Comparison of ENCODE assay signal across 1 cellular context in the genomic region with DNA sequence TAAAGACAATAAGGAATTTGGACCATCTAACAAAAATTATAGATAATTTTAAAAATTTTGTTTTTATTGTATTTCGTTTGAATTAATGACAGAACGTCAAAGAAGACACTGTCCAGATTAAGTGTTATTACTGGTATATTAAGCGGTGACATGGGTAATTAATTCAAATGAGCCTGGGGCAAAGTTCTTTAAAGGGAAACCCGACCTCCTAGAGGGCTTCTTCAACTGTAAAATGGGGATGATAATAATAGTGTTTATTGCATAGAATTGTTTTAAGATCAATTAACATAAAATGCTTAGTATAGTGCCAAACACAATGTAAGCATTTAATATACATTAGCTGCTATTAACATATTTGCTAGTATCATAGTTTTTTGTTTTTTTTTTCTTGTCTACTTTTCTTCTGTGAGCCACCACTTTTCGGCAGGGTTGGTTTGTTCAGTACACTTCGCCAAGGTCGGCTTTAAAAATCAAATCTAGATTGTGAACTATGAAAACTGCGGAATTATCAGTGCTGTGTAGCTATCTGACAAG.
TF ChIP-seq lines count a peak whose summit lies in the region.

No MANE protein-coding gene starts in this region.

TF ChIP-seq in K562, 482 proteins besides CTCF, POLR2A, EP300 and RAD21 (continued from another document and continues in another):
- TF ChIP-seq, protein P1, sequence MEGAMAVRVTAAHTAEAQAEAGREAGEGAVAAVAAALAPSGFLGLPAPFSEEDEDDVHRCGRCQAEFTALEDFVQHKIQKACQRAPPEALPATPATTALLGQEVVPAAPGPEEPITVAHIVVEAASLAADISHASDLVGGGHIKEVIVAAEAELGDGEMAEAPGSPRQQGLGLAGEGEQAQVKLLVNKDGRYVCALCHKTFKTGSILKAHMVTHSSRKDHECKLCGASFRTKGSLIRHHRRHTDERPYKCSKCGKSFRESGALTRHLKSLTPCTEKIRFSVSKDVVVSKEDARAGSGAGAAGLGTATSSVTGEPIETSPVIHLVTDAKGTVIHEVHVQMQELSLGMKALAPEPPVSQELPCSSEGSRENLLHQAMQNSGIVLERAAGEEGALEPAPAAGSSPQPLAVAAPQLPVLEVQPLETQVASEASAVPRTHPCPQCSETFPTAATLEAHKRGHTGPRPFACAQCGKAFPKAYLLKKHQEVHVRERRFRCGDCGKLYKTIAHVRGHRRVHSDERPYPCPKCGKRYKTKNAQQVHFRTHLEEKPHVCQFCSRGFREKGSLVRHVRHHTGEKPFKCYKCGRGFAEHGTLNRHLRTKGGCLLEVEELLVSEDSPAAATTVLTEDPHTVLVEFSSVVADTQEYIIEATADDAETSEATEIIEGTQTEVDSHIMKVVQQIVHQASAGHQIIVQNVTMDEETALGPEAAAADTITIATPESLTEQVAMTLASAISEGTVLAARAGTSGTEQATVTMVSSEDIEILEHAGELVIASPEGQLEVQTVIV (CRISPR knock-in tag; IDR thresholded peaks at IDR 0.05; ENCODE audit: borderline replicate concordance), result 0 out of 2 replicates have a peak, but pooled peaks have one; percentile 29
- TF ChIP-seq BACH1 (tag; IDR thresholded peaks at IDR 0.05) (no peak), MEF2D (tag; conservative IDR thresholded peaks at IDR 0.05; ENCODE audit: low read depth) (no peak), ZNF583 (CRISPR knock-in tag; IDR thresholded peaks at IDR 0.05) (no peak), SNIP1 (IDR thresholded peaks at IDR 0.05; ENCODE audit: low read depth) (0 out of 2 replicates have a peak, but pooled peaks have one; percentile 23), FOSL1 (tag; conservative IDR thresholded peaks at IDR 0.05) (peak; percentile 53), ZNF589 (CRISPR knock-in tag; IDR thresholded peaks at IDR 0.05; ENCODE audit: low read depth) (0 out of 2 replicates have a peak, but pooled peaks have one; percentile 9), NCOA2 (IDR thresholded peaks at IDR 0.05; ENCODE audit: partially characterized antibody in 2 of 2) (peak in 1 of 2 experiments; percentile 34), ZNF766 (CRISPR knock-in tag; conservative IDR thresholded peaks at IDR 0.05) (0 out of 2 replicates have a peak, but pooled peaks have one; percentile 23), ZNF12 (CRISPR knock-in tag; IDR thresholded peaks at IDR 0.05) (no peak), FUS (optimal IDR thresholded peaks at IDR 0.05; ENCODE audit: low read depth, low read length) (no peak), NR2C2 (CRISPR knock-in tag; IDR thresholded peaks at IDR 0.05) (no peak), NR2C2 (tag; IDR thresholded peaks at IDR 0.05) (0 out of 2 replicates have a peak, but pooled peaks have one; percentile 93), BCOR (IDR thresholded peaks at IDR 0.05) (no peak), MYC (IDR thresholded peaks at IDR 0.05; ENCODE audit: low read depth, low read length) (no peak), MYC (CRISPR knock-in tag; IDR thresholded peaks at IDR 0.05; ENCODE audit: borderline replicate concordance, low read depth) (no peak), ZNF707 (CRISPR knock-in tag; conservative IDR thresholded peaks at IDR 0.05) (no peak), CSDE1 (IDR thresholded peaks at IDR 0.05) (0 out of 4 replicates have a peak, but pooled peaks of 1 of the 2 experiments have one; percentile 46), RB1 (IDR thresholded peaks at IDR 0.05; ENCODE audit: low read depth) (no peak), ZBED1 (IDR thresholded peaks at IDR 0.05) (no peak), ZFP1 (CRISPR knock-in tag; IDR thresholded peaks at IDR 0.05) (no peak), YBX1 (IDR thresholded peaks at IDR 0.05) (no peak), BRD9 (IDR thresholded peaks at IDR 0.05; ENCODE audit: low read depth, partially characterized antibody) (peak; percentile 42), SETDB1 (IDR thresholded peaks at IDR 0.05; ENCODE audit: low read length) (no peak), ZZZ3 (IDR thresholded peaks at IDR 0.05) (0 out of 2 replicates have a peak, but pooled peaks have one; percentile 34), ZNF668 (CRISPR knock-in tag; IDR thresholded peaks at IDR 0.05) (0 out of 2 replicates have a peak, but pooled peaks have one; percentile 16), ILF3 (IDR thresholded peaks at IDR 0.05; ENCODE audit: borderline replicate concordance) (0 out of 2 replicates have a peak, but pooled peaks have one; percentile 26), KDM1A (IDR thresholded peaks at IDR 0.05) (0 out of 4 replicates have a peak, but pooled peaks of 1 of the 2 experiments have one; percentile 21), NONO (IDR thresholded peaks at IDR 0.05; ENCODE audit: low read depth in 2 of 2, low read length in 1 of 2) (peak in 1 of 2 experiments; percentile 98; a peak in 1 of 4 replicates), ZC3H8 (IDR thresholded peaks at IDR 0.05) (no peak), ZNF384 (IDR thresholded peaks at IDR 0.05; ENCODE audit: low read depth, low read length) (peak; percentile 77)
- TF ChIP-seq, protein P2, sequence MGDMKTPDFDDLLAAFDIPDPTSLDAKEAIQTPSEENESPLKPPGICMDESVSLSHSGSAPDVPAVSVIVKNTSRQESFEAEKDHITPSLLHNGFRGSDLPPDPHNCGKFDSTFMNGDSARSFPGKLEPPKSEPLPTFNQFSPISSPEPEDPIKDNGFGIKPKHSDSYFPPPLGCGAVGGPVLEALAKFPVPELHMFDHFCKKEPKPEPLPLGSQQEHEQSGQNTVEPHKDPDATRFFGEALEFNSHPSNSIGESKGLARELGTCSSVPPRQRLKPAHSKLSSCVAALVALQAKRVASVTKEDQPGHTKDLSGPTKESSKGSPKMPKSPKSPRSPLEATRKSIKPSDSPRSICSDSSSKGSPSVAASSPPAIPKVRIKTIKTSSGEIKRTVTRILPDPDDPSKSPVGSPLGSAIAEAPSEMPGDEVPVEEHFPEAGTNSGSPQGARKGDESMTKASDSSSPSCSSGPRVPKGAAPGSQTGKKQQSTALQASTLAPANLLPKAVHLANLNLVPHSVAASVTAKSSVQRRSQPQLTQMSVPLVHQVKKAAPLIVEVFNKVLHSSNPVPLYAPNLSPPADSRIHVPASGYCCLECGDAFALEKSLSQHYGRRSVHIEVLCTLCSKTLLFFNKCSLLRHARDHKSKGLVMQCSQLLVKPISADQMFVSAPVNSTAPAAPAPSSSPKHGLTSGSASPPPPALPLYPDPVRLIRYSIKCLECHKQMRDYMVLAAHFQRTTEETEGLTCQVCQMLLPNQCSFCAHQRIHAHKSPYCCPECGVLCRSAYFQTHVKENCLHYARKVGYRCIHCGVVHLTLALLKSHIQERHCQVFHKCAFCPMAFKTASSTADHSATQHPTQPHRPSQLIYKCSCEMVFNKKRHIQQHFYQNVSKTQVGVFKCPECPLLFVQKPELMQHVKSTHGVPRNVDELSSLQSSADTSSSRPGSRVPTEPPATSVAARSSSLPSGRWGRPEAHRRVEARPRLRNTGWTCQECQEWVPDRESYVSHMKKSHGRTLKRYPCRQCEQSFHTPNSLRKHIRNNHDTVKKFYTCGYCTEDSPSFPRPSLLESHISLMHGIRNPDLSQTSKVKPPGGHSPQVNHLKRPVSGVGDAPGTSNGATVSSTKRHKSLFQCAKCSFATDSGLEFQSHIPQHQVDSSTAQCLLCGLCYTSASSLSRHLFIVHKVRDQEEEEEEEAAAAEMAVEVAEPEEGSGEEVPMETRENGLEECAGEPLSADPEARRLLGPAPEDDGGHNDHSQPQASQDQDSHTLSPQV (IDR thresholded peaks at IDR 0.05), result 0 out of 2 replicates have a peak, but pooled peaks have one; percentile 44
- TF ChIP-seq, protein P3, sequence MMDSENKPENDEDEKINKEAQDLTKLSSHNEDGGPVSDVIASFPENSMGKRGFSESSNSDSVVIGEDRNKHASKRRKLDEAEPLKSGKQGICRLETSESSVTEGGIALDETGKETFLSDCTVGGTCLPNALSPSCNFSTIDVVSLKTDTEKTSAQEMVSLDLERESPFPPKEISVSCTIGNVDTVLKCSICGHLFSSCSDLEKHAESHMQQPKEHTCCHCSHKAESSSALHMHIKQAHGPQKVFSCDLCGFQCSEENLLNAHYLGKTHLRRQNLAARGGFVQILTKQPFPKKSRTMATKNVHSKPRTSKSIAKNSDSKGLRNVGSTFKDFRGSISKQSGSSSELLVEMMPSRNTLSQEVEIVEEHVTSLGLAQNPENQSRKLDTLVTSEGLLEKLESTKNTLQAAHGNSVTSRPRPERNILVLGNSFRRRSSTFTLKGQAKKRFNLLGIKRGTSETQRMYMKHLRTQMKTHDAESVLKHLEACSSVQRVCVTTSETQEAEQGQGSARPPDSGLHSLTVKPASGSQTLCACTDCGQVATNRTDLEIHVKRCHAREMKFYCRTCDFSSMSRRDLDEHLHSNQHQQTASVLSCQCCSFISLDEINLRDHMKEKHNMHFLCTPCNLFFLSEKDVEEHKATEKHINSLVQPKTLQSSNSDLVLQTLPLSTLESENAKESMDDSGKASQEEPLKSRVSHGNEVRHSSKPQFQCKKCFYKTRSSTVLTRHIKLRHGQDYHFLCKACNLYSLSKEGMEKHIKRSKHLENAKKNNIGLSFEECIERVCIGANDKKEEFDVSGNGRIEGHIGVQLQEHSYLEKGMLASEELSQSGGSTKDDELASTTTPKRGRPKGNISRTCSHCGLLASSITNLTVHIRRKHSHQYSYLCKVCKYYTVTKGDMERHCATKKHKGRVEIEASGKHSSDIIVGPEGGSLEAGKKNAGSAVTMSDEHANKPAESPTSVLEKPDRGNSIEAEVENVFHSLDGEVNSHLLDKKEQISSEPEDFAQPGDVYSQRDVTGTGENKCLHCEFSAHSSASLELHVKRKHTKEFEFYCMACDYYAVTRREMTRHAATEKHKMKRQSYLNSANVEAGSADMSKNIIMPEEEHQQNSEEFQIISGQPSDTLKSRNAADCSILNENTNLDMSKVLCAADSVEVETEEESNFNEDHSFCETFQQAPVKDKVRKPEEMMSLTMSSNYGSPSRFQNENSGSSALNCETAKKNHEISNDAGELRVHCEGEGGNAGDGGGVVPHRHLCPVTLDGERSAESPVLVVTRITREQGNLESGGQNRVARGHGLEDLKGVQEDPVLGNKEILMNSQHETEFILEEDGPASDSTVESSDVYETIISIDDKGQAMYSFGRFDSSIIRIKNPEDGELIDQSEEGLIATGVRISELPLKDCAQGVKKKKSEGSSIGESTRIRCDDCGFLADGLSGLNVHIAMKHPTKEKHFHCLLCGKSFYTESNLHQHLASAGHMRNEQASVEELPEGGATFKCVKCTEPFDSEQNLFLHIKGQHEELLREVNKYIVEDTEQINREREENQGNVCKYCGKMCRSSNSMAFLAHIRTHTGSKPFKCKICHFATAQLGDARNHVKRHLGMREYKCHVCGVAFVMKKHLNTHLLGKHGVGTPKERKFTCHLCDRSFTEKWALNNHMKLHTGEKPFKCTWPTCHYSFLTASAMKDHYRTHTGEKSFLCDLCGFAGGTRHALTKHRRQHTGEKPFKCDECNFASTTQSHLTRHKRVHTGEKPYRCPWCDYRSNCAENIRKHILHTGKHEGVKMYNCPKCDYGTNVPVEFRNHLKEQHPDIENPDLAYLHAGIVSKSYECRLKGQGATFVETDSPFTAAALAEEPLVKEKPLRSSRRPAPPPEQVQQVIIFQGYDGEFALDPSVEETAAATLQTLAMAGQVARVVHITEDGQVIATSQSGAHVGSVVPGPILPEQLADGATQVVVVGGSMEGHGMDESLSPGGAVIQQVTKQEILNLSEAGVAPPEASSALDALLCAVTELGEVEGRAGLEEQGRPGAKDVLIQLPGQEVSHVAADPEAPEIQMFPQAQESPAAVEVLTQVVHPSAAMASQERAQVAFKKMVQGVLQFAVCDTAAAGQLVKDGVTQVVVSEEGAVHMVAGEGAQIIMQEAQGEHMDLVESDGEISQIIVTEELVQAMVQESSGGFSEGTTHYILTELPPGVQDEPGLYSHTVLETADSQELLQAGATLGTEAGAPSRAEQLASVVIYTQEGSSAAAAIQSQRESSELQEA (IDR thresholded peaks at IDR 0.05; ENCODE audit: low read depth), result no peak
- TF ChIP-seq, protein P4, sequence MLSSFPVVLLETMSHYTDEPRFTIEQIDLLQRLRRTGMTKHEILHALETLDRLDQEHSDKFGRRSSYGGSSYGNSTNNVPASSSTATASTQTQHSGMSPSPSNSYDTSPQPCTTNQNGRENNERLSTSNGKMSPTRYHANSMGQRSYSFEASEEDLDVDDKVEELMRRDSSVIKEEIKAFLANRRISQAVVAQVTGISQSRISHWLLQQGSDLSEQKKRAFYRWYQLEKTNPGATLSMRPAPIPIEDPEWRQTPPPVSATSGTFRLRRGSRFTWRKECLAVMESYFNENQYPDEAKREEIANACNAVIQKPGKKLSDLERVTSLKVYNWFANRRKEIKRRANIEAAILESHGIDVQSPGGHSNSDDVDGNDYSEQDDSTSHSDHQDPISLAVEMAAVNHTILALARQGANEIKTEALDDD (IDR thresholded peaks at IDR 0.05), result no peak
- TF ChIP-seq, protein P5, sequence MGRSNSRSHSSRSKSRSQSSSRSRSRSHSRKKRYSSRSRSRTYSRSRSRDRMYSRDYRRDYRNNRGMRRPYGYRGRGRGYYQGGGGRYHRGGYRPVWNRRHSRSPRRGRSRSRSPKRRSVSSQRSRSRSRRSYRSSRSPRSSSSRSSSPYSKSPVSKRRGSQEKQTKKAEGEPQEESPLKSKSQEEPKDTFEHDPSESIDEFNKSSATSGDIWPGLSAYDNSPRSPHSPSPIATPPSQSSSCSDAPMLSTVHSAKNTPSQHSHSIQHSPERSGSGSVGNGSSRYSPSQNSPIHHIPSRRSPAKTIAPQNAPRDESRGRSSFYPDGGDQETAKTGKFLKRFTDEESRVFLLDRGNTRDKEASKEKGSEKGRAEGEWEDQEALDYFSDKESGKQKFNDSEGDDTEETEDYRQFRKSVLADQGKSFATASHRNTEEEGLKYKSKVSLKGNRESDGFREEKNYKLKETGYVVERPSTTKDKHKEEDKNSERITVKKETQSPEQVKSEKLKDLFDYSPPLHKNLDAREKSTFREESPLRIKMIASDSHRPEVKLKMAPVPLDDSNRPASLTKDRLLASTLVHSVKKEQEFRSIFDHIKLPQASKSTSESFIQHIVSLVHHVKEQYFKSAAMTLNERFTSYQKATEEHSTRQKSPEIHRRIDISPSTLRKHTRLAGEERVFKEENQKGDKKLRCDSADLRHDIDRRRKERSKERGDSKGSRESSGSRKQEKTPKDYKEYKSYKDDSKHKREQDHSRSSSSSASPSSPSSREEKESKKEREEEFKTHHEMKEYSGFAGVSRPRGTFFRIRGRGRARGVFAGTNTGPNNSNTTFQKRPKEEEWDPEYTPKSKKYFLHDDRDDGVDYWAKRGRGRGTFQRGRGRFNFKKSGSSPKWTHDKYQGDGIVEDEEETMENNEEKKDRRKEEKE (IDR thresholded peaks at IDR 0.05; ENCODE audit: borderline replicate concordance in 1 of 2, control insufficient read depth in 1 of 2, low read depth in 2 of 2, low read length in 1 of 2), result peak in 1 of 2 experiments; percentile 91; a peak in 2 of 4 replicates
- TF ChIP-seq, protein P6, sequence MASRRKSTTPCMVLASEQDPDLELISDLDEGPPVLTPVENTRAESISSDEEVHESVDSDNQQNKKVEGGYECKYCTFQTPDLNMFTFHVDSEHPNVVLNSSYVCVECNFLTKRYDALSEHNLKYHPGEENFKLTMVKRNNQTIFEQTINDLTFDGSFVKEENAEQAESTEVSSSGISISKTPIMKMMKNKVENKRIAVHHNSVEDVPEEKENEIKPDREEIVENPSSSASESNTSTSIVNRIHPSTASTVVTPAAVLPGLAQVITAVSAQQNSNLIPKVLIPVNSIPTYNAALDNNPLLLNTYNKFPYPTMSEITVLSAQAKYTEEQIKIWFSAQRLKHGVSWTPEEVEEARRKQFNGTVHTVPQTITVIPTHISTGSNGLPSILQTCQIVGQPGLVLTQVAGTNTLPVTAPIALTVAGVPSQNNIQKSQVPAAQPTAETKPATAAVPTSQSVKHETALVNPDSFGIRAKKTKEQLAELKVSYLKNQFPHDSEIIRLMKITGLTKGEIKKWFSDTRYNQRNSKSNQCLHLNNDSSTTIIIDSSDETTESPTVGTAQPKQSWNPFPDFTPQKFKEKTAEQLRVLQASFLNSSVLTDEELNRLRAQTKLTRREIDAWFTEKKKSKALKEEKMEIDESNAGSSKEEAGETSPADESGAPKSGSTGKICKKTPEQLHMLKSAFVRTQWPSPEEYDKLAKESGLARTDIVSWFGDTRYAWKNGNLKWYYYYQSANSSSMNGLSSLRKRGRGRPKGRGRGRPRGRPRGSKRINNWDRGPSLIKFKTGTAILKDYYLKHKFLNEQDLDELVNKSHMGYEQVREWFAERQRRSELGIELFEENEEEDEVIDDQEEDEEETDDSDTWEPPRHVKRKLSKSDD (conservative IDR thresholded peaks at IDR 0.05; ENCODE audit: low read length), result no peak
